Comparison of ENCODE assay signal across 29 cellular contexts in the genomic region with DNA sequence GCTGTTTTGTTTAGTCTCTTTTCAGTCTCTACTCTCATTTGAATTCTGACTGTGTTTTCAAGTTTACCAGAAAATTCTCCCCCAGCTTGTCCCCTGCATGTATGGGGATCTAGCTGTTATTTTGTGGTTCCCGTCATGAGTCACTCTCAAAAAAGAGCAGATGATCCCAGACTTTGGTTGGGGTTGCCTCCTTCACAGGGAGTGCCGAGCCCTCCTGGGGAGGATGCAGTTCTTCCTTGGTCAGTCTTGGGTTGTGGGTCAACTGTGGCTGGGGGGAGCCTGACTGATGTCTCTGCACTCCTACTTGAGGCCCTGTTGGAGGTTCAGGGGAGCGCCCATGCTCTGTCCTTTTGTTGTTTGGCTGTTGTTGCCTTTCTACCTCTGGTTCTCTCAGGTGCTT. TPM values are rescaled to one million over a fixed set of nuclear protein-coding genes. Genes with fewer than 3 reads are reported as not detected.
DNase-seq lines count a peak whose midpoint lies in the region; ATAC-seq and TF ChIP-seq lines count a peak whose summit lies in the region.
"Had no signal": no experiment of that assay in that cellular context is flagged by ENCODE, and none has a peak within 500 bp of the region (broad histone marks: within the 10 kb centered on the region; RNA-seq: fewer than 3 reads in every experiment).

No MANE protein-coding gene starts in this region.

- H3F3A ChIP-seq in PC-9 (ENCODE audit: insufficient read depth, low read depth): no peaks in the 10 kb centered on the region

- no peaks in the 10 kb centered on the region for H3K9me3 ChIP-seq in upper lobe of right lung
- no peaks in the 10 kb centered on the region for H3K9me3 ChIP-seq in PC-9 (ENCODE audit: insufficient read depth, low read depth)
- H3K9me3 ChIP-seq: BLaER1, gastroesophageal sphincter had no signal

- peaks cover 31% of the 10 kb centered on the region for H3K79me2 ChIP-seq in PC-9 (ENCODE audit: low read depth)

- intact Hi-C loops in sciatic nerve (cut with DNase I): no loop called here
- intact Hi-C loops in upper lobe of right lung (cut with DNase I): no loop called here
- intact Hi-C loops in PC-9 (cut with micrococcal nuclease; ENCODE audit: unreplicated experiment): no loop called here

- CTCF ChIA-PET in PC-9 (lab: Charles Lee): no interaction called here

- H4K20me1 ChIP-seq in PC-9 (ENCODE audit: insufficient read depth): peaks cover 12% of the 10 kb centered on the region; the same call in 1 of the 2 replicates

- POLR2A ChIA-PET in PC-9 (lab: Charles Lee; ENCODE audit: unreplicated experiment): no interaction called here

- H3K36me3 ChIP-seq in upper lobe of right lung (no peaks in the 10 kb centered on the region), PC-9 (ENCODE audit: low read depth) (peaks cover 5% of the 10 kb centered on the region)
- H3K36me3 ChIP-seq: BLaER1, cardiac muscle cell had no signal

- H3K27ac ChIP-seq in upper lobe of right lung (no peak overlapping the region), PC-9 (no peak overlapping the region)
- H3K27ac ChIP-seq: BLaER1, cardiac muscle cell had no signal

- H3K9me2 ChIP-seq in PC-9 (ENCODE audit: insufficient read depth): no peaks in the 10 kb centered on the region

- no peak overlapping the region for H3K4me2 ChIP-seq in PC-9
- H3K4me2 ChIP-seq: BLaER1 had no signal

- no peak overlapping the region for H2AFZ ChIP-seq in PC-9

- H3K4me3 ChIP-seq in choroid plexus epithelial cell (ENCODE audit: low read depth, low read length): no peak overlapping the region
- H3K4me3 ChIP-seq in upper lobe of right lung: no peak overlapping the region
- no peak overlapping the region for H3K4me3 ChIP-seq in PC-9
- H3K4me3 ChIP-seq: BLaER1, cardiac muscle cell, gastroesophageal sphincter had no signal

- no peaks in the 10 kb centered on the region for H3K27me3 ChIP-seq in upper lobe of right lung
- H3K27me3 ChIP-seq in PC-9 (ENCODE audit: insufficient read depth, low read depth): no peaks in the 10 kb centered on the region
- H3K27me3 ChIP-seq: cardiac muscle cell, gastroesophageal sphincter had no signal

- H3K4me1 ChIP-seq in upper lobe of right lung (peaks cover 24% of the 10 kb centered on the region), PC-9 (replicated peaks; ENCODE audit: insufficient read depth) (no peaks in the 10 kb centered on the region)
- H3K4me1 ChIP-seq: BLaER1 had no signal

- peak; percentile 16 for DNase-seq in AG08395 (ENCODE audit: low spot score)
- peak; percentile 44 for DNase-seq in RPMI7951 (ENCODE audit: low read depth)
- peak; percentile 26 for DNase-seq in choroid plexus epithelial cell (ENCODE audit: low read depth)
- DNase-seq in sciatic nerve (ENCODE audit: low spot score): no peak
- DNase-seq in upper lobe of right lung: no peak
- no peak for DNase-seq in PC-9
- DNase-seq in omental fat pad (ENCODE audit: low spot score): no peak
- DNase-seq: activated CD4-positive, alpha-beta T cell treated with anti-CD3 and anti-CD28 coated beads, Interleukin-2, amount 50 U/mL, for 1 hour; activated CD8-positive, alpha-beta memory T cell treated with anti-CD3 and anti-CD28 coated beads, Interleukin-2, amount 50 U/mL, for 4 hours; activated effector memory CD4-positive, alpha-beta T cell treated with Interleukin-2 at 50 U/mL for 16 hours; Calu3; effector CD4-positive, alpha-beta T cell; erythroblast; kidney glomerular epithelial cell; mesenchymal stem cell; naive B cell; NCI-H1694; NCI-H2171 treated with DMSO at 0.1 percent for 48 hours; NCI-H69; OCI-M1; SHP77 treated with DMSO at 0.1 percent for 48 hours; small intestine; stimulated activated CD4-positive, alpha-beta T cell treated with anti-CD3 and anti-CD28 coated beads, Interleukin-4, amount 100 ng/mL, for 1 hour; stimulated activated naive CD8-positive, alpha-beta T cell treated with anti-CD3 and anti-CD28 coated beads, Interleukin-15, amount 100 ng/mL, for 72 hours had no signal

- TF ChIP-seq CTCF in choroid plexus epithelial cell (conservative IDR thresholded peaks at IDR 0.05; ENCODE audit: low read depth, low read length) (no peak), upper lobe of right lung (IDR thresholded peaks at IDR 0.05) (no peak), PC-9 (conservative IDR thresholded peaks at IDR 0.05) (no peak), omental fat pad (IDR thresholded peaks at IDR 0.05) (no peak)

- ATAC-seq in sciatic nerve (peak; percentile 23), GM18873 (IDR thresholded peaks at IDR 0.05; ENCODE audit: low FRiP score, unreplicated experiment) (no peak), upper lobe of right lung (no peak), omental fat pad (ENCODE audit: low FRiP score) (no peak)
- ATAC-seq: gastroesophageal sphincter; HepG2; stimulated activated naive CD8-positive, alpha-beta T cell treated with anti-CD3 and anti-CD28 coated beads, Interleukin-15, amount 100 ng/mL, for 72 hours had no signal

- no TSS peak for BruUV-seq in PC-9 (replicated peaks; lab: Mats Ljungman, UMichigan)

RNA-seq across cellular contexts. Expression of a gene that starts 37.7 kb away (rescaled TPM):
- total RNA-seq in RPMI7951 (2014; rRNA removed; shearing (Covaris generic)): 9.0 and 15.3 TPM in 2 replicates
- 76.6 TPM for total RNA-seq in sciatic nerve
- 54.5 TPM for total RNA-seq in upper lobe of right lung
- total RNA-seq in PC-9 (2021): 113 TPM in 2 replicates
- total RNA-seq in omental fat pad: 10 to 100 TPM; 26.0 to 45.9 (median 34.6) TPM

Comparison
In these comparisons a context has a peak if more than half of its experiments do, and no peak if none do; other contexts are left out.
1. DNase-seq: peak in AG08395 (single experiment), RPMI7951 (single experiment) and choroid plexus epithelial cell (single experiment); none in sciatic nerve (single experiment), upper lobe of right lung (single experiment), PC-9 (0 of 2) and omental fat pad (single experiment).